In the genomic region with DNA sequence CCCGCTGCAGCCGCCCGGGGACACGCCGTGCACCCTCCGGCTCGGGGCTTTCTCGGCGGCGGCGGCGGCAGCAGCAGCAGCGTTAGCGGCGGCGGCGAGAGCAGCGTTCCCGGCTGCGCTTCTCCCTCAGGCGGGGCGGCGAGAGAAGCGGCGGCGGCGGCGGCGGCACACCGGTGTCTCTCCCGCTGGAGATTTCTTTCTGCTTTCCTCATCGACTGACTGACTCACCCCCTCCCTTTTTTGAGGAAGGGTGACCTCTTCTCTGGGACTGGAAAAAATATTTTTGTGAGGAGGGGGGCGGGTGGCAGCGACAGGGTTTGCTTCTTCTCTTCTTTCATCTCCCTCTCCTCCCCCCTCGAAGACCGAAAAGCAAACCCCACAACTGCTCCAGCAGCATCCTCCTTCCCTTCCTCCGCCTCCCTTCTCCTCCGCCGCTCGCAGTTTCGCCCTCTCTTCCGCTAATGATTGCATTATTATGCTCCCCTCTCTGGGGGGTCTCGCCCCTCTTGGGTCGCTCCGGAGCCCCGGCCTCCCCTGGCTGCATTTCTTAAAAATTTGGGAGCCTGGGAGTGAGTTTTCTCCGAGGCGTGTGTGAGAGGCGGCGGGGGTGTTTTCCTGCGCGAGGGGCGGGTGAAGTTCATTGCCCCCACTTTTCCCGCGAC, we compare ENCODE assay signal across 1 cellular context.
TF ChIP-seq lines count a peak whose summit lies in the region.

No MANE protein-coding gene starts in this region.

TF ChIP-seq in HEK293, 187 proteins besides CTCF, POLR2A, EP300 and RAD21 (continued from another document and continues in another):
- TF ChIP-seq ZBTB48 (tag by site-specific recombination; IDR thresholded peaks at IDR 0.05): no peak
- TF ChIP-seq PRDM10 (tag by site-specific recombination; IDR thresholded peaks at IDR 0.05): peak; percentile 92
- no peak for TF ChIP-seq ZNF311 (tag by site-specific recombination; IDR thresholded peaks at IDR 0.05; ENCODE audit: borderline replicate concordance)
- no peak for TF ChIP-seq TRIM28 (IDR thresholded peaks at IDR 0.05; ENCODE audit: borderline replicate concordance, low read length)
- TF ChIP-seq WT1 (tag by site-specific recombination; IDR thresholded peaks at IDR 0.05): 0 out of 2 replicates have a peak, but pooled peaks have one; percentile 14
- no peak for TF ChIP-seq MEIS1 (CRISPR knock-in tag; IDR thresholded peaks at IDR 0.05; ENCODE audit: borderline replicate concordance)
- TF ChIP-seq ZNF529 (tag by site-specific recombination; IDR thresholded peaks at IDR 0.05; ENCODE audit: insufficient replicate concordance): no peak
- TF ChIP-seq ZNF146 (tag by site-specific recombination; IDR thresholded peaks at IDR 0.05): no peak
- no peak for TF ChIP-seq ZNF426 (tag by site-specific recombination; IDR thresholded peaks at IDR 0.05)
- TF ChIP-seq, protein P1, sequence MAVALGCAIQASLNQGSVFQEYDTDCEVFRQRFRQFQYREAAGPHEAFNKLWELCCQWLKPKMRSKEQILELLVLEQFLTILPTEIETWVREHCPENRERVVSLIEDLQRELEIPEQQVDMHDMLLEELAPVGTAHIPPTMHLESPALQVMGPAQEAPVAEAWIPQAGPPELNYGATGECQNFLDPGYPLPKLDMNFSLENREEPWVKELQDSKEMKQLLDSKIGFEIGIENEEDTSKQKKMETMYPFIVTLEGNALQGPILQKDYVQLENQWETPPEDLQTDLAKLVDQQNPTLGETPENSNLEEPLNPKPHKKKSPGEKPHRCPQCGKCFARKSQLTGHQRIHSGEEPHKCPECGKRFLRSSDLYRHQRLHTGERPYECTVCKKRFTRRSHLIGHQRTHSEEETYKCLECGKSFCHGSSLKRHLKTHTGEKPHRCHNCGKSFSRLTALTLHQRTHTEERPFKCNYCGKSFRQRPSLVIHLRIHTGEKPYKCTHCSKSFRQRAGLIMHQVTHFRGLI (tag by site-specific recombination; IDR thresholded peaks at IDR 0.05): no peak
- peak; percentile 58 for TF ChIP-seq KLF8 (tag by site-specific recombination; IDR thresholded peaks at IDR 0.05)
- TF ChIP-seq ZNF837 (tag by site-specific recombination; IDR thresholded peaks at IDR 0.05): no peak
- TF ChIP-seq ZNF791 (tag by site-specific recombination; IDR thresholded peaks at IDR 0.05): no peak
- TF ChIP-seq ZNF555 (tag by site-specific recombination; conservative IDR thresholded peaks at IDR 0.05): no peak
- no peak for TF ChIP-seq ZNF704 (tag by site-specific recombination; IDR thresholded peaks at IDR 0.05)
- peak; percentile 46; the same call in 1 of the 2 replicates for TF ChIP-seq ZNF561 (tag by site-specific recombination; IDR thresholded peaks at IDR 0.05; ENCODE audit: borderline replicate concordance)
- no peak for TF ChIP-seq ZNF621 (tag by site-specific recombination; IDR thresholded peaks at IDR 0.05)
- TF ChIP-seq SP3 (tag by site-specific recombination; IDR thresholded peaks at IDR 0.05): no peak
- TF ChIP-seq ZNF174 (tag by site-specific recombination; IDR thresholded peaks at IDR 0.05): no peak
- TF ChIP-seq ZNF324 (tag by site-specific recombination; IDR thresholded peaks at IDR 0.05): no peak
- TF ChIP-seq, protein P2, sequence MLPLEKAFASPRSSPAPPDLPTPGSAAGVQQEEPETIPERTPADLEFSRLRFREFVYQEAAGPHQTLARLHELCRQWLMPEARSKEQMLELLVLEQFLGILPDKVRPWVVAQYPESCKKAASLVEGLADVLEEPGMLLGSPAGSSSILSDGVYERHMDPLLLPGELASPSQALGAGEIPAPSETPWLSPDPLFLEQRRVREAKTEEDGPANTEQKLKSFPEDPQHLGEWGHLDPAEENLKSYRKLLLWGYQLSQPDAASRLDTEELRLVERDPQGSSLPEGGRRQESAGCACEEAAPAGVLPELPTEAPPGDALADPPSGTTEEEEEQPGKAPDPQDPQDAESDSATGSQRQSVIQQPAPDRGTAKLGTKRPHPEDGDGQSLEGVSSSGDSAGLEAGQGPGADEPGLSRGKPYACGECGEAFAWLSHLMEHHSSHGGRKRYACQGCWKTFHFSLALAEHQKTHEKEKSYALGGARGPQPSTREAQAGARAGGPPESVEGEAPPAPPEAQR (tag by site-specific recombination; IDR thresholded peaks at IDR 0.05): no peak
- TF ChIP-seq ZNF521 (tag by site-specific recombination; IDR thresholded peaks at IDR 0.05): no peak
- no peak for TF ChIP-seq ZBTB7A (tag by site-specific recombination; IDR thresholded peaks at IDR 0.05; ENCODE audit: low read depth)
- no peak for TF ChIP-seq ZSCAN23 (tag by site-specific recombination; IDR thresholded peaks at IDR 0.05)
- TF ChIP-seq ZEB2 (tag by site-specific recombination; IDR thresholded peaks at IDR 0.05): peak; percentile 86
- no peak for TF ChIP-seq KLF7 (tag by site-specific recombination; IDR thresholded peaks at IDR 0.05; ENCODE audit: borderline replicate concordance)
- TF ChIP-seq ZNF670 (tag by site-specific recombination; IDR thresholded peaks at IDR 0.05; ENCODE audit: low read depth): no peak
- TF ChIP-seq GLI4 (tag by site-specific recombination; IDR thresholded peaks at IDR 0.05): no peak
- TF ChIP-seq, protein P3, sequence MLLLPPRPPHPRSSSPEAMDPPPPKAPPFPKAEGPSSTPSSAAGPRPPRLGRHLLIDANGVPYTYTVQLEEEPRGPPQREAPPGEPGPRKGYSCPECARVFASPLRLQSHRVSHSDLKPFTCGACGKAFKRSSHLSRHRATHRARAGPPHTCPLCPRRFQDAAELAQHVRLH (tag by site-specific recombination; IDR thresholded peaks at IDR 0.05): no peak
- no peak for TF ChIP-seq ZNF639 (tag by site-specific recombination; IDR thresholded peaks at IDR 0.05)
- no peak for TF ChIP-seq OVOL3 (tag by site-specific recombination; IDR thresholded peaks at IDR 0.05)
- TF ChIP-seq ZNF654 (tag by site-specific recombination; IDR thresholded peaks at IDR 0.05; ENCODE audit: low read depth): no peak
- TF ChIP-seq ZNF629 (tag by site-specific recombination; IDR thresholded peaks at IDR 0.05): peak; percentile 51
- TF ChIP-seq ZSCAN16 (tag by site-specific recombination; IDR thresholded peaks at IDR 0.05): no peak
- TF ChIP-seq ZBTB21 (tag by site-specific recombination; IDR thresholded peaks at IDR 0.05): no peak
- TF ChIP-seq ZNF777 (tag by site-specific recombination; IDR thresholded peaks at IDR 0.05; ENCODE audit: borderline replicate concordance): no peak
- TF ChIP-seq HOXA7 (CRISPR knock-in tag; IDR thresholded peaks at IDR 0.05; ENCODE audit: borderline replicate concordance): no peak
- TF ChIP-seq ZNF292 (tag by site-specific recombination; IDR thresholded peaks at IDR 0.05; ENCODE audit: borderline replicate concordance, low read depth): no peak
- TF ChIP-seq INSM2 (tag by site-specific recombination; IDR thresholded peaks at IDR 0.05): no peak
- TF ChIP-seq ZNF843 (tag by site-specific recombination; IDR thresholded peaks at IDR 0.05): no peak
- TF ChIP-seq ZNF707 (tag by site-specific recombination; IDR thresholded peaks at IDR 0.05): no peak
- peak; percentile 93 for TF ChIP-seq PATZ1 (tag by site-specific recombination; IDR thresholded peaks at IDR 0.05)
- no peak; the same call in 1 of the 2 replicates for TF ChIP-seq ZNF501 (tag by site-specific recombination; IDR thresholded peaks at IDR 0.05)
- TF ChIP-seq ZNF248 (tag by site-specific recombination; IDR thresholded peaks at IDR 0.05): no peak
- TF ChIP-seq, protein P4, sequence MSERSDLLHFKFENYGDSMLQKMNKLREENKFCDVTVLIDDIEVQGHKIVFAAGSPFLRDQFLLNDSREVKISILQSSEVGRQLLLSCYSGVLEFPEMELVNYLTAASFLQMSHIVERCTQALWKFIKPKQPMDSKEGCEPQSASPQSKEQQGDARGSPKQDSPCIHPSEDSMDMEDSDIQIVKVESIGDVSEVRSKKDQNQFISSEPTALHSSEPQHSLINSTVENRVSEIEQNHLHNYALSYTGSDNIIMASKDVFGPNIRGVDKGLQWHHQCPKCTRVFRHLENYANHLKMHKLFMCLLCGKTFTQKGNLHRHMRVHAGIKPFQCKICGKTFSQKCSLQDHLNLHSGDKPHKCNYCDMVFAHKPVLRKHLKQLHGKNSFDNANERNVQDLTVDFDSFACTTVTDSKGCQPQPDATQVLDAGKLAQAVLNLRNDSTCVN (tag by site-specific recombination; optimal IDR thresholded peaks at IDR 0.05): peak; percentile 27
- TF ChIP-seq, protein P5, sequence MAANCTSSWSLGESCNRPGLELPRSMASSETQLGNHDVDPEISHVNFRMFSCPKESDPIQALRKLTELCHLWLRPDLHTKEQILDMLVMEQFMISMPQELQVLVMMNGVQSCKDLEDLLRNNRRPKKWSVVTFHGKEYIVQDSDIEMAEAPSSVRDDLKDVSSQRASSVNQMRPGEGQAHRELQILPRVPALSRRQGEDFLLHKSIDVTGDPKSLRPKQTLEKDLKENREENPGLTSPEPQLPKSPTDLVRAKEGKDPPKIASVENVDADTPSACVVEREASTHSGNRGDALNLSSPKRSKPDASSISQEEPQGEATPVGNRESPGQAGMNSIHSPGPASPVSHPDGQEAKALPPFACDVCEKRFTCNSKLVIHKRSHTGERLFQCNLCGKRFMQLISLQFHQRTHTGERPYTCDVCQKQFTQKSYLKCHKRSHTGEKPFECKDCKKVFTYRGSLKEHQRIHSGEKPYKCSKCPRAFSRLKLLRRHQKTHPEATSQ (tag by site-specific recombination; IDR thresholded peaks at IDR 0.05): no peak
- TF ChIP-seq GLIS1 (tag by site-specific recombination; IDR thresholded peaks at IDR 0.05): peak; percentile 86
- no peak for TF ChIP-seq ZBTB1 (tag by site-specific recombination; IDR thresholded peaks at IDR 0.05)
